Comparison of ENCODE assay signal across 2 cellular contexts in the genomic region with DNA sequence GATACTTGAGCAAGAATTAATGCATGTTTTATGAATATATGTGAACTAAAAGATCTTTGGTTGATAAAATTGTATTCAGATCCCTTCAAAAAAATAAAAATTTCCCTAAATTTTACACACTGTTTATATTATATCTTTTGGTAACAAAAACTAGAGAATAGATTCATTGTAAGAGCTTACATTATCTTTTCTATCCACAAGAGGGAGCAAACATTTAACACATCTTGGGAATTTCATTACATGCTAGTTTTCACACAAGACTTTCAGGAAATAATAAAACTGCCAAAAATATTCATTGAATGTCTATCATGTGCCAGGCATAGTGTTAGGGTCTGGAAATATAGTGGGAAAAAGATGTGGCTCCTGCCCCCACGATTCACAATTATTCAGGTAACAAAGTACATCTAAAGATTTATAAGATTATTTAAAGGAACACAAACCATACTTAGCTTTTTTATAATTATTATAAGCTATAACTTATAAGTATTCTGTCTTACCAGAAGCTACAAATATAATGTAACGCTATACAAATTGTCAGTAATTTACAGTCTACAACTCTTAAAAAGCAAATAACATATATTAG.
TF ChIP-seq lines count a peak whose summit lies in the region.

No MANE protein-coding gene starts in this region.

TF ChIP-seq in K562, 482 proteins besides CTCF, POLR2A, EP300 and RAD21:
- TF ChIP-seq TAF9B (IDR thresholded peaks at IDR 0.05; ENCODE audit: partially characterized antibody) (peak; percentile 27), GTF2E2 (tag; IDR thresholded peaks at IDR 0.05) (0 out of 2 replicates have a peak, but pooled peaks have one; percentile 39), SMC3 (conservative IDR thresholded peaks at IDR 0.05; ENCODE audit: insufficient read depth, low read depth, low read length) (peak; percentile 32; the same call in 1 of the 2 replicates), GABPA (tag; conservative IDR thresholded peaks at IDR 0.05; ENCODE audit: low read depth) (no peak), POLR2H (tag; IDR thresholded peaks at IDR 0.05; ENCODE audit: low read depth) (peak; percentile 46; the same call in 1 of the 2 replicates)
- TF ChIP-seq, protein P1, sequence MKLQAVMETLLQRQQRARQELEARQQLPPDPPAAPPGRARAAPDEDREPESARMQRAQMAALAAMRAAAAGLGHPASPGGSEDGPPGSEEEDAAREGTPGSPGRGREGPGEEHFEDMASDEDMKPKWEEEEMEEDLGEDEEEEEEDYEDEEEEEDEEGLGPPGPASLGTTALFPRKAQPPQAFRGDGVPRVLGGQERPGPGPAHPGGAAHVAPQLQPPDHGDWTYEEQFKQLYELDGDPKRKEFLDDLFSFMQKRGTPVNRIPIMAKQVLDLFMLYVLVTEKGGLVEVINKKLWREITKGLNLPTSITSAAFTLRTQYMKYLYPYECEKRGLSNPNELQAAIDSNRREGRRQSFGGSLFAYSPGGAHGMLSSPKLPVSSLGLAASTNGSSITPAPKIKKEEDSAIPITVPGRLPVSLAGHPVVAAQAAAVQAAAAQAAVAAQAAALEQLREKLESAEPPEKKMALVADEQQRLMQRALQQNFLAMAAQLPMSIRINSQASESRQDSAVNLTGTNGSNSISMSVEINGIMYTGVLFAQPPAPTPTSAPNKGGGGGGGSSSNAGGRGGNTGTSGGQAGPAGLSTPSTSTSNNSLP (IDR thresholded peaks at IDR 0.05; ENCODE audit: borderline replicate concordance, low read depth, low read length): peak; percentile 69; the same call in 1 of the 2 replicates
- TF ChIP-seq, protein P2, sequence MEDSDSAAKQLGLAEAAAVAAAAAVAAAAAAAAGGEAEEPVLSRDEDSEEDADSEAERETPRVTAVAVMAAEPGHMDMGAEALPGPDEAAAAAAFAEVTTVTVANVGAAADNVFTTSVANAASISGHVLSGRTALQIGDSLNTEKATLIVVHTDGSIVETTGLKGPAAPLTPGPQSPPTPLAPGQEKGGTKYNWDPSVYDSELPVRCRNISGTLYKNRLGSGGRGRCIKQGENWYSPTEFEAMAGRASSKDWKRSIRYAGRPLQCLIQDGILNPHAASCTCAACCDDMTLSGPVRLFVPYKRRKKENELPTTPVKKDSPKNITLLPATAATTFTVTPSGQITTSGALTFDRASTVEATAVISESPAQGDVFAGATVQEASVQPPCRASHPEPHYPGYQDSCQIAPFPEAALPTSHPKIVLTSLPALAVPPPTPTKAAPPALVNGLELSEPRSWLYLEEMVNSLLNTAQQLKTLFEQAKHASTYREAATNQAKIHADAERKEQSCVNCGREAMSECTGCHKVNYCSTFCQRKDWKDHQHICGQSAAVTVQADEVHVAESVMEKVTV (CRISPR knock-in tag; IDR thresholded peaks at IDR 0.05): peak; percentile 18; the same call in 1 of the 2 replicates
- TF ChIP-seq, protein P3, sequence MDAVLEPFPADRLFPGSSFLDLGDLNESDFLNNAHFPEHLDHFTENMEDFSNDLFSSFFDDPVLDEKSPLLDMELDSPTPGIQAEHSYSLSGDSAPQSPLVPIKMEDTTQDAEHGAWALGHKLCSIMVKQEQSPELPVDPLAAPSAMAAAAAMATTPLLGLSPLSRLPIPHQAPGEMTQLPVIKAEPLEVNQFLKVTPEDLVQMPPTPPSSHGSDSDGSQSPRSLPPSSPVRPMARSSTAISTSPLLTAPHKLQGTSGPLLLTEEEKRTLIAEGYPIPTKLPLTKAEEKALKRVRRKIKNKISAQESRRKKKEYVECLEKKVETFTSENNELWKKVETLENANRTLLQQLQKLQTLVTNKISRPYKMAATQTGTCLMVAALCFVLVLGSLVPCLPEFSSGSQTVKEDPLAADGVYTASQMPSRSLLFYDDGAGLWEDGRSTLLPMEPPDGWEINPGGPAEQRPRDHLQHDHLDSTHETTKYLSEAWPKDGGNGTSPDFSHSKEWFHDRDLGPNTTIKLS (IDR thresholded peaks at IDR 0.05; ENCODE audit: borderline replicate concordance, low read depth): no peak

TF ChIP-seq in liver, 16 proteins besides CTCF, POLR2A, EP300 and RAD21:
- TF ChIP-seq SP1 (IDR thresholded peaks at IDR 0.05) (no peak), TAF1 (conservative IDR thresholded peaks at IDR 0.05) (no peak), HNF4G (IDR thresholded peaks at IDR 0.05) (no peak)
- TF ChIP-seq, protein P4, sequence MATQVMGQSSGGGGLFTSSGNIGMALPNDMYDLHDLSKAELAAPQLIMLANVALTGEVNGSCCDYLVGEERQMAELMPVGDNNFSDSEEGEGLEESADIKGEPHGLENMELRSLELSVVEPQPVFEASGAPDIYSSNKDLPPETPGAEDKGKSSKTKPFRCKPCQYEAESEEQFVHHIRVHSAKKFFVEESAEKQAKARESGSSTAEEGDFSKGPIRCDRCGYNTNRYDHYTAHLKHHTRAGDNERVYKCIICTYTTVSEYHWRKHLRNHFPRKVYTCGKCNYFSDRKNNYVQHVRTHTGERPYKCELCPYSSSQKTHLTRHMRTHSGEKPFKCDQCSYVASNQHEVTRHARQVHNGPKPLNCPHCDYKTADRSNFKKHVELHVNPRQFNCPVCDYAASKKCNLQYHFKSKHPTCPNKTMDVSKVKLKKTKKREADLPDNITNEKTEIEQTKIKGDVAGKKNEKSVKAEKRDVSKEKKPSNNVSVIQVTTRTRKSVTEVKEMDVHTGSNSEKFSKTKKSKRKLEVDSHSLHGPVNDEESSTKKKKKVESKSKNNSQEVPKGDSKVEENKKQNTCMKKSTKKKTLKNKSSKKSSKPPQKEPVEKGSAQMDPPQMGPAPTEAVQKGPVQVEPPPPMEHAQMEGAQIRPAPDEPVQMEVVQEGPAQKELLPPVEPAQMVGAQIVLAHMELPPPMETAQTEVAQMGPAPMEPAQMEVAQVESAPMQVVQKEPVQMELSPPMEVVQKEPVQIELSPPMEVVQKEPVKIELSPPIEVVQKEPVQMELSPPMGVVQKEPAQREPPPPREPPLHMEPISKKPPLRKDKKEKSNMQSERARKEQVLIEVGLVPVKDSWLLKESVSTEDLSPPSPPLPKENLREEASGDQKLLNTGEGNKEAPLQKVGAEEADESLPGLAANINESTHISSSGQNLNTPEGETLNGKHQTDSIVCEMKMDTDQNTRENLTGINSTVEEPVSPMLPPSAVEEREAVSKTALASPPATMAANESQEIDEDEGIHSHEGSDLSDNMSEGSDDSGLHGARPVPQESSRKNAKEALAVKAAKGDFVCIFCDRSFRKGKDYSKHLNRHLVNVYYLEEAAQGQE (IDR thresholded peaks at IDR 0.05): no peak
- TF ChIP-seq, protein P5, sequence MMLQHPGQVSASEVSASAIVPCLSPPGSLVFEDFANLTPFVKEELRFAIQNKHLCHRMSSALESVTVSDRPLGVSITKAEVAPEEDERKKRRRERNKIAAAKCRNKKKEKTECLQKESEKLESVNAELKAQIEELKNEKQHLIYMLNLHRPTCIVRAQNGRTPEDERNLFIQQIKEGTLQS (IDR thresholded peaks at IDR 0.05): no peak
